ENCODE assay signal across 26 cellular contexts in genomic region chr1:29304025-29304684, GRCh38.
DNase-seq lines count a peak whose midpoint lies in the region; ATAC-seq, FAIRE-seq and TF ChIP-seq lines count a peak whose summit lies in the region.
"Had no signal": no experiment of that assay in that cellular context is flagged by ENCODE, and none has a peak within 500 bp of the region (broad histone marks: within the 10 kb centered on the region; RNA-seq: fewer than 3 reads in every experiment).

No MANE protein-coding gene starts in this region.

- 87% methylated on average over 8 of the region's 8 CpGs; no CpG with 5 or more reads in 1 of the 2 experiments for WGBS in H1 (ENCODE audit: extremely low coverage in 1 of 2, insufficient coverage in 1 of 2, insufficient read length in 1 of 2, insufficient replicate concordance in 2 of 2, low coverage in 1 of 2, low lambda C conversion rate in 2 of 2, missing lambda C conversion rate in 1 of 2), 2 experiments

- H3K14ac ChIP-seq in H1 (ENCODE audit: insufficient read length), result no peak overlapping the region

- no peak overlapping the region for H3K18ac ChIP-seq in H1 (ENCODE audit: extremely low read depth, low read length)

- no peaks in the 10 kb centered on the region for H4K20me1 ChIP-seq in H1 (replicated peaks in 1 of 2; ENCODE audit: control insufficient read depth in 1 of 2, insufficient read depth in 2 of 2, low read length in 2 of 2)

- H2BK12ac ChIP-seq in H1 (ENCODE audit: low read depth, low read length), result no peak overlapping the region; the same call in 1 of the 2 replicates

- TF ChIP-seq EP300 in H1 (IDR thresholded peaks at IDR 0.05; ENCODE audit: borderline replicate concordance in 1 of 2, low read depth in 2 of 2, low read length in 2 of 2), result no peak

- H3K56ac ChIP-seq in H1 (replicated peaks; ENCODE audit: insufficient read length, low read depth, low read length), result no peak overlapping the region

- H3K27me3 ChIP-seq in cardiac muscle cell, result no peaks in the 10 kb centered on the region
- H3K27me3 ChIP-seq in H1 (replicated peaks in 1 of 4; ENCODE audit: control insufficient read depth in 3 of 4, extremely low read depth in 1 of 4, insufficient read depth in 3 of 4, low read length in 3 of 4), result no peaks in the 10 kb centered on the region
- no peaks in the 10 kb centered on the region for H3K27me3 ChIP-seq in naive thymus-derived CD4-positive, alpha-beta T cell (ENCODE audit: control insufficient read depth in 2 of 2, insufficient read depth in 2 of 2, low read length in 2 of 2)
- H3K27me3 ChIP-seq: BE2C had no signal

- no peaks in the 10 kb centered on the region for H3K79me2 ChIP-seq in H1 (ENCODE audit: control insufficient read depth in 1 of 2, insufficient read depth in 2 of 2, low read length in 2 of 2)

- CTCF ChIA-PET in H1 (lab: Charles Lee; ENCODE audit: partially characterized antibody), result interaction anchor here (1.0 to 1.8 kb wide), 5 partner anchors 11 to 201 kb away, joined by 3 to 4 read pairs (median 3); no protein-coding TSS in a partner anchor
- CTCF ChIA-PET in naive thymus-derived CD4-positive, alpha-beta T cell (lab: Charles Lee), result no interaction called here

- no peak overlapping the region for H3K4me3 ChIP-seq in cardiac muscle cell
- no peak overlapping the region for H3K4me3 ChIP-seq in H1 (ENCODE audit: extremely low read depth in 1 of 4, insufficient read depth in 2 of 4, low read depth in 3 of 4, low read length in 4 of 4)
- H3K4me3 ChIP-seq in mucosa of descending colon, result no peak overlapping the region
- H3K4me3 ChIP-seq in naive thymus-derived CD4-positive, alpha-beta T cell (ENCODE audit: low read length), result no peak overlapping the region
- H3K4me3 ChIP-seq: PC-9 had no signal

- H3K9me3 ChIP-seq in cardiac muscle cell (ENCODE audit: low read depth) (no peaks in the 10 kb centered on the region), H1 (ENCODE audit: insufficient read depth in 2 of 2, low read depth in 1 of 2, low read length in 1 of 2) (0 out of 4 replicates have a peak, but pooled peaks cover 0 to 2% of the 10 kb centered on the region in 2 experiments), mucosa of descending colon (no peaks in the 10 kb centered on the region)
- H3K9me3 ChIP-seq in naive thymus-derived CD4-positive, alpha-beta T cell (ENCODE audit: control insufficient read depth in 2 of 3, low read length in 3 of 3), result no peaks in the 10 kb centered on the region
- H3K9me3 ChIP-seq: BE2C had no signal

- no peak overlapping the region for H4K8ac ChIP-seq in H1 (ENCODE audit: extremely low read depth, insufficient read depth, low read length)

- no peak overlapping the region for H2BK20ac ChIP-seq in H1 (ENCODE audit: low read length)

- H2BK5ac ChIP-seq in H1 (ENCODE audit: low read depth, low read length), result 0 out of 2 replicates have a peak overlapping the region, but pooled peaks have one; percentile 44

- H3K4me2 ChIP-seq in H1 (ENCODE audit: insufficient read depth in 1 of 2, low read depth in 2 of 2, low read length in 2 of 2), result no peak overlapping the region
- H3K4me2 ChIP-seq: PC-9 had no signal

- H2AFZ ChIP-seq in H1 (ENCODE audit: low read length), result no peak overlapping the region
- H2AFZ ChIP-seq: PC-9 had no signal

- TF ChIP-seq RAD21 in H1 (IDR thresholded peaks at IDR 0.05 in 1 of 2, conservative IDR thresholded peaks at IDR 0.05 in 1 of 2; ENCODE audit: low read depth in 2 of 2, low read length in 2 of 2), result no peak

- no peak overlapping the region for H3K27ac Mint-ChIP-seq in naive thymus-derived CD4-positive, alpha-beta T cell
- H3K27ac Mint-ChIP-seq: CD4-positive, alpha-beta T cell had no signal

- no peak overlapping the region for H4K91ac ChIP-seq in H1 (replicated peaks; ENCODE audit: insufficient read length, low read length)

- no peaks in the 10 kb centered on the region; the same call in 1 of the 2 replicates for H3K23me2 ChIP-seq in H1 (ENCODE audit: low read depth, low read length)

- H4K5ac ChIP-seq in H1 (ENCODE audit: insufficient read length, low read depth, low read length), result no peak overlapping the region

- POLR2A ChIA-PET in H1 (lab: Charles Lee; ENCODE audit: partially characterized antibody), result no interaction called here
- POLR2A ChIA-PET in naive thymus-derived CD4-positive, alpha-beta T cell (lab: Charles Lee), result no interaction called here

- DNase-seq in cardiac muscle cell (ENCODE audit: low read depth in 1 of 2, low spot score in 1 of 2), result no peak
- DNase-seq in Right ventricle myocardium superior, result no peak
- DNase-seq in H1 (ENCODE audit: low read depth in 1 of 2, low spot score in 2 of 2), result no peak
- DNase-seq in mucosa of descending colon, result peak in 1 of 3 donors; percentile 34
- no peak for DNase-seq in naive thymus-derived CD4-positive, alpha-beta T cell
- no peak for DNase-seq in NCI-H82 (lab: John Stamatoyannopoulos, UW)
- DNase-seq in HUDEP-2 (lab: John Stamatoyannopoulos, UW; ENCODE audit: unreplicated experiment in 76 of 76), result no peak
- DNase-seq: 8988T; ACHN; BE2C; CD4-positive, alpha-beta T cell; DMS53; GOT3; HCEC 1CT; Kasumi-1; NCI-H1092 treated with DMSO at 0.1 percent for 48 hours; NCI-H1436 treated with DMSO at 0.1 percent for 48 hours; NCI-H187 treated with DMSO at 0.1 percent for 48 hours; NCI-H2107; NCI-H748 treated with DMSO at 0.1 percent for 48 hours; NK-92 treated with Interleukin-12 subunit alpha and Interleukin-12 subunit beta, amount 100 ng/mL, for 24 hours; PC-9; SHP77 had no signal

- H3K23ac ChIP-seq in H1 (ENCODE audit: insufficient read length), result no peak overlapping the region

- no peak overlapping the region for H2BK120ac ChIP-seq in H1 (replicated peaks; ENCODE audit: low read depth, low read length)

- FAIRE-seq in H1 (lab: Jason Lieb, UNC), result no peak
- FAIRE-seq: D721Med, GM18507 had no signal

- H3K9me3 Mint-ChIP-seq in naive thymus-derived CD4-positive, alpha-beta T cell, result peaks cover 0 to 4% (median 0%) of the 10 kb centered on the region in 11 donors
- H3K9me3 Mint-ChIP-seq: CD4-positive, alpha-beta T cell had no signal

- H3K27me3 Mint-ChIP-seq in naive thymus-derived CD4-positive, alpha-beta T cell, result peaks cover 0 to 13% (median 10%) of the 10 kb centered on the region in 5 donors

- H2AK5ac ChIP-seq in H1 (ENCODE audit: low read depth, low read length), result no peak overlapping the region

- no peak overlapping the region for H3K4me3 Mint-ChIP-seq in naive thymus-derived CD4-positive, alpha-beta T cell
- H3K4me3 Mint-ChIP-seq: CD4-positive, alpha-beta T cell had no signal

- TF ChIP-seq CTCF in cardiac muscle cell (IDR thresholded peaks at IDR 0.05; ENCODE audit: low read depth, low read length) (no peak), H1 (IDR thresholded peaks at IDR 0.05; ENCODE audit: control extremely low read depth in 1 of 3, insufficient read depth in 1 of 3, low read depth in 1 of 3, low read length in 3 of 3) (no peak), mucosa of descending colon (IDR thresholded peaks at IDR 0.05) (no peak)

- H3K36me3 ChIP-seq in cardiac muscle cell (no peaks in the 10 kb centered on the region), H1 (ENCODE audit: control insufficient read depth in 2 of 4, insufficient read depth in 4 of 4, low read length in 3 of 4) (peaks cover 0 to 5% (median under 1%) of the 10 kb centered on the region in 4 experiments; a peak in 3 of 8 replicates), mucosa of descending colon (ENCODE audit: low read depth) (no peaks in the 10 kb centered on the region)
- H3K36me3 ChIP-seq in naive thymus-derived CD4-positive, alpha-beta T cell (ENCODE audit: control insufficient read depth in 2 of 3, insufficient read depth in 3 of 3, low read length in 3 of 3), result no peaks in the 10 kb centered on the region

- ATAC-seq in Right ventricle myocardium superior (ENCODE audit: poor library complexity), result no peak
- peak; percentile 60 for ATAC-seq in mucosa of descending colon
- no peak for ATAC-seq in naive thymus-derived CD4-positive, alpha-beta T cell
- ATAC-seq in GM19463 (IDR thresholded peaks at IDR 0.05; ENCODE audit: unreplicated experiment), result no peak

- TF ChIP-seq POLR2A in H1 (IDR thresholded peaks at IDR 0.05; ENCODE audit: control extremely low read depth in 1 of 2, low read depth in 2 of 2, low read length in 2 of 2), result no peak

- peaks cover 0 to 1% (median 0%) of the 10 kb centered on the region in 7 donors for H3K4me1 Mint-ChIP-seq in naive thymus-derived CD4-positive, alpha-beta T cell

- H2BK15ac ChIP-seq in H1 (ENCODE audit: low read length), result no peak overlapping the region

- H3K4me1 ChIP-seq in cardiac muscle cell (ENCODE audit: low read depth), result peaks cover 12% of the 10 kb centered on the region
- no peaks in the 10 kb centered on the region for H3K4me1 ChIP-seq in H1 (replicated peaks in 1 of 4; ENCODE audit: control insufficient read depth in 3 of 4, insufficient read depth in 4 of 4, low read length in 3 of 4)
- H3K4me1 ChIP-seq in mucosa of descending colon (ENCODE audit: low read depth), result no peaks in the 10 kb centered on the region
- H3K4me1 ChIP-seq in naive thymus-derived CD4-positive, alpha-beta T cell (ENCODE audit: control insufficient read depth in 2 of 2, insufficient read depth in 2 of 2, low read length in 2 of 2), result no peaks in the 10 kb centered on the region
- H3K4me1 ChIP-seq: BE2C had no signal

- no peaks in the 10 kb centered on the region for H3K79me1 ChIP-seq in H1 (ENCODE audit: low read depth, low read length)

- intact Hi-C loops in Right ventricle myocardium superior (cut with DNase I), result no loop called here
- intact Hi-C loops in mucosa of descending colon (cut with DNase I, micrococcal nuclease), result no loop called here
- intact Hi-C loops in naive thymus-derived CD4-positive, alpha-beta T cell (cut with micrococcal nuclease), result no loop called here

- H3K4ac ChIP-seq in H1 (replicated peaks; ENCODE audit: insufficient read length, low read depth, low read length), result no peak overlapping the region

- H3K36me3 Mint-ChIP-seq in naive thymus-derived CD4-positive, alpha-beta T cell, result no peaks in the 10 kb centered on the region

- H3K27ac ChIP-seq in cardiac muscle cell (peak overlapping the region; percentile 36), H1 (ENCODE audit: low read depth, low read length) (no peak overlapping the region; the same call in 1 of the 2 replicates)
- no peak overlapping the region for H3K27ac ChIP-seq in naive thymus-derived CD4-positive, alpha-beta T cell (ENCODE audit: low read depth, low read length)
- H3K27ac ChIP-seq: PC-9 had no signal

- H3K9ac ChIP-seq in H1 (replicated peaks in 1 of 4; ENCODE audit: extremely low read depth in 1 of 4, low read depth in 3 of 4, low read length in 3 of 4), result no peak overlapping the region

TF ChIP-seq in H1, 55 proteins besides CTCF, POLR2A, EP300 and RAD21 (continues in another document):
- TF ChIP-seq SAP30 (IDR thresholded peaks at IDR 0.05; ENCODE audit: insufficient read depth, insufficient replicate concordance, low read length) (no peak), SUZ12 (IDR thresholded peaks at IDR 0.05; ENCODE audit: low read length) (no peak), PHF8 (conservative IDR thresholded peaks at IDR 0.05; ENCODE audit: low read depth, low read length) (no peak), SIX5 (IDR thresholded peaks at IDR 0.05; ENCODE audit: low read depth, low read length) (no peak), POLR2AphosphoS5 (IDR thresholded peaks at IDR 0.05; ENCODE audit: low read depth, low read length) (no peak), EGR1 (IDR thresholded peaks at IDR 0.05; ENCODE audit: borderline replicate concordance, low read depth, low read length) (no peak), GABPA (IDR thresholded peaks at IDR 0.05; ENCODE audit: borderline replicate concordance, insufficient read depth, low read length) (no peak)
